ENCODE assay signal across 26 cellular contexts in genomic region chr7:79785556-79785955, GRCh38.
DNase-seq lines count a peak whose midpoint lies in the region; ATAC-seq, FAIRE-seq and TF ChIP-seq lines count a peak whose summit lies in the region.
"Had no signal": no experiment of that assay in that cellular context is flagged by ENCODE, and none has a peak within 500 bp of the region (broad histone marks: within the 10 kb centered on the region; RNA-seq: fewer than 3 reads in every experiment).

No MANE protein-coding gene starts in this region.

- FAIRE-seq in D721Med (lab: Jason Lieb, UNC), result peak; percentile 48
- FAIRE-seq: HTR-8/SVneo had no signal

- TF ChIP-seq CTCF in D721Med (IDR thresholded peaks at IDR 0.05; ENCODE audit: insufficient read depth, missing control alignments) (no peak), choroid plexus epithelial cell (conservative IDR thresholded peaks at IDR 0.05; ENCODE audit: low read depth, low read length) (no peak)

- no peak overlapping the region for H3K4me3 ChIP-seq in ACC112 (ENCODE audit: low read depth, low read length)
- H3K4me3 ChIP-seq in choroid plexus epithelial cell (ENCODE audit: low read depth, low read length), result no peak overlapping the region
- H3K4me3 ChIP-seq: BLaER1 treated with 17β-estradiol and CSF1 and Interleukin-3, amounts not matched to agents 10 nM and 100 nM; GM23338; HAP-1 had no signal

- DNase-seq in D721Med (ENCODE audit: insufficient read length, low spot score), result no peak
- peak; percentile 23 for DNase-seq in NCI-H2227 (lab: John Stamatoyannopoulos, UW; ENCODE audit: unreplicated experiment)
- peak; percentile 13 for DNase-seq in choroid plexus epithelial cell (ENCODE audit: low read depth)
- no peak for DNase-seq in NCI-H748 (lab: John Stamatoyannopoulos, UW; ENCODE audit: unreplicated experiment)
- DNase-seq: 8988T; CD4-positive, alpha-beta memory T cell; DMS53; EL; GF-D8; NCI-H1105; NCI-H146; NCI-H2029; NCI-H2171; NCI-H446; NCI-H526; OCI-M1; Right ventricle myocardium superior had no signal

- no peak for ATAC-seq in GM19467 (IDR thresholded peaks at IDR 0.05; ENCODE audit: unreplicated experiment)
- no peak for ATAC-seq in HG03342 (IDR thresholded peaks at IDR 0.05; ENCODE audit: unreplicated experiment)
- ATAC-seq in HG03565 (IDR thresholded peaks at IDR 0.05; ENCODE audit: unreplicated experiment), result no peak
- ATAC-seq: GM23338 had no signal

- no peaks in the 10 kb centered on the region for H3K27me3 ChIP-seq in ACC112 (ENCODE audit: insufficient read depth, low read length)
- H3K27me3 ChIP-seq: BLaER1 treated with 17β-estradiol and CSF1 and Interleukin-3, amounts not matched to agents 10 nM and 100 nM had no signal

- H3K36me3 ChIP-seq in ACC112 (ENCODE audit: insufficient read depth, low read length), result no peaks in the 10 kb centered on the region
- H3K36me3 ChIP-seq: BLaER1 treated with 17β-estradiol and CSF1 and Interleukin-3, amounts not matched to agents 10 nM and 100 nM; HAP-1 had no signal

- H3K27ac ChIP-seq in ACC112 (ENCODE audit: low read depth, low read length), result no peak overlapping the region
- H3K27ac ChIP-seq: BLaER1 treated with 17β-estradiol and CSF1 and Interleukin-3, amounts not matched to agents 10 nM and 100 nM; KMS-11 had no signal

- H3K4me1 ChIP-seq in ACC112 (ENCODE audit: control insufficient read depth, insufficient read depth, low read length, unreplicated experiment), result peaks cover 18% of the 10 kb centered on the region
- H3K4me1 ChIP-seq: BLaER1 treated with 17β-estradiol and CSF1 and Interleukin-3, amounts not matched to agents 10 nM and 100 nM; HAP-1 had no signal

- H2AFZ ChIP-seq in ACC112 (ENCODE audit: low read length, unreplicated experiment), result peak overlapping the region; percentile 8
- H2AFZ ChIP-seq: GM23338 had no signal

- H3K79me2 ChIP-seq in ACC112 (ENCODE audit: control insufficient read depth, insufficient read depth, low read length, unreplicated experiment), result no peaks in the 10 kb centered on the region

Comparison
In these comparisons a context has a peak if more than half of its experiments do, and no peak if none do; other contexts are left out.
1. DNase-seq: peak in NCI-H2227 (single experiment) and choroid plexus epithelial cell (single experiment); none in D721Med (single experiment) and NCI-H748 (single experiment).